Comparison of ENCODE assay signal across 35 cellular contexts in the genomic region with DNA sequence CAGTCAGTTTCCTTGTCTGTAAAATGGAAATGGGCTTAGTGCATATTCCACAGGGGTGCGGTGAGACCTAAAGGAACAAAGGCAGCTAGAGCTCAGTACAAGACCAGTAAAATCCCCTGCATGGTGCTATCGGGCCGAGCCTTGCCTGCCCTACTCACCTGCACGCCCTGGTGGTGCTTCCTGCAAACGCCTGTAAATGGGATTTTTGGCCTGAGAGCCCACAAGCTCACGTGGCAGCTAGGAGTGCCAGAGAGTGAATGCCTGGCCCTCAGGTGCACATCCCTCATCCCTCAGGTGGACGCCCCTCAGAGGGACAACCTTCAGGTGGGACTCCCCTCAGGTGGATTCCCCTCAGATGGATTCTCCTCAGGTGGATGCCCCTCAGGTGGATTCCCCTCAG. TPM values are rescaled to one million over a fixed set of nuclear protein-coding genes. Genes with fewer than 3 reads are reported as not detected.
"Had no signal": no experiment of that assay in that cellular context is flagged by ENCODE, and none has a peak within 500 bp of the region (broad histone marks: within the 10 kb centered on the region; RNA-seq: fewer than 3 reads in every experiment).

No MANE protein-coding gene starts in this region.

- H3K4me3 ChIP-seq: MG63, PC-9 had no signal

- H3K27ac ChIP-seq: PC-9, RWPE1, VCaP had no signal

- H3K36me3 ChIP-seq: MG63 had no signal

- DNase-seq: activated CD4-positive, alpha-beta T cell treated with anti-CD3 and anti-CD28 coated beads, Interleukin-2, amount 10 ng/mL, durations not matched to agents 24 days and 14 days; activated CD4-positive, alpha-beta T cell treated with anti-CD3 and anti-CD28 coated beads, Interleukin-2, amount 50 U/mL, for 4 hours; activated CD8-positive, alpha-beta T cell treated with anti-CD3 and anti-CD28 coated beads, Interleukin-2, amount 10 ng/mL, durations not matched to agents 7 days and 5 days; activated effector memory CD4-positive, alpha-beta T cell treated with Interleukin-2 at 50 U/mL for 16 hours; activated naive CD4-positive, alpha-beta T cell treated with anti-CD3 and anti-CD28 coated beads, Interleukin-2, amount 10 ng/mL, durations not matched to agents 7 days and 5 days; activated naive CD8-positive, alpha-beta T cell treated with anti-CD3 and anti-CD28 coated beads, Interleukin-2, amount 50 U/mL, for 24 hours; activated T-cell treated with anti-CD3 and anti-CD28 coated beads, Interleukin-2, amount 50 U/mL, for 48 hours; anterior cingulate cortex; caudate nucleus; cerebellar nuclear complex; Kasumi-1; MG63; NCI-H1048; NCI-H1105 treated with DMSO at 0.1 percent for 48 hours; NCI-H1436; NCI-H1694 treated with DMSO at 0.1 percent for 48 hours; NCI-H2029; NCI-H2171; NCI-H510A; NCI-H526; NCI-H748 treated with DMSO at 0.1 percent for 48 hours; NK-92 treated with Interleukin-12 subunit alpha and Interleukin-12 subunit beta, amount 100 ng/mL, for 24 hours; PC-9; SIG-M5; SW 1271; T-helper 1 cell; T-helper 2 cell; T-helper 9 cell had no signal

- ATAC-seq: activated CD8-positive, alpha-beta T cell treated with anti-CD3 and anti-CD28 coated beads, Interleukin-2, amount 10 ng/mL, durations not matched to agents 7 days and 5 days; activated naive CD8-positive, alpha-beta T cell treated with anti-CD3 and anti-CD28 coated beads, Interleukin-2, amount 50 U/mL, for 24 hours; Right ventricle myocardium inferior had no signal

- H3K27me3 ChIP-seq: MG63 had no signal

- H3K4me2 ChIP-seq: PC-9 had no signal

- FAIRE-seq: bronchial epithelial cell, RCC 7860 had no signal

- H2AFZ ChIP-seq: PC-9 had no signal

- H3K9me3 ChIP-seq: MG63 had no signal

RNA-seq across cellular contexts. Expression of gene VSX1, which starts 48.0 kb away (rescaled TPM):
- total RNA-seq: activated CD4-positive, alpha-beta T cell treated with anti-CD3 and anti-CD28 coated beads, Interleukin-2, amount 10 ng/mL, durations not matched to agents 24 days and 14 days; activated CD8-positive, alpha-beta T cell treated with anti-CD3 and anti-CD28 coated beads, Interleukin-2, amount 10 ng/mL, durations not matched to agents 7 days and 5 days; bronchial epithelial cell; OCI-LY7; SK-MEL-5 had no signal
